15 cellular contexts compared by ENCODE assay signal in genomic region chr16:15636392-15636873, GRCh38. TPM values are rescaled to one million over a fixed set of nuclear protein-coding genes. Genes with fewer than 3 reads are reported as not detected.
DNase-seq lines count a peak whose midpoint lies in the region; ATAC-seq and TF ChIP-seq lines count a peak whose summit lies in the region.
"Had no signal": no experiment of that assay in that cellular context is flagged by ENCODE, and none has a peak within 500 bp of the region (broad histone marks: within the 10 kb centered on the region; RNA-seq: fewer than 3 reads in every experiment).

No MANE protein-coding gene starts in this region.

- H3K36me3 Mint-ChIP-seq in activated T-helper 2 cell treated with anti-CD3 and anti-CD28 coated beads, Interferon-gamma antibody, Interleukin-2, Interleukin-4, amounts not matched to agents 10 μg/mL and 5 μg/mL and 100 μg/mL, durations not matched to agents 14 hours and 24 hours and 36 hours (ENCODE audit: low read depth): peaks cover 71% of the 10 kb centered on the region

- peaks cover 50% of the 10 kb centered on the region for H3K4me1 Mint-ChIP-seq in activated T-helper 2 cell treated with anti-CD3 and anti-CD28 coated beads, Interferon-gamma antibody, Interleukin-2, Interleukin-4, amounts not matched to agents 10 μg/mL and 5 μg/mL and 100 μg/mL, durations not matched to agents 14 hours and 24 hours and 36 hours (ENCODE audit: low read depth)

- H3K36me3 ChIP-seq in neutrophil (peaks cover 71% of the 10 kb centered on the region), colonic mucosa (peaks cover 34% of the 10 kb centered on the region)

- no peaks in the 10 kb centered on the region for H3K27me3 Mint-ChIP-seq in activated T-helper 2 cell treated with anti-CD3 and anti-CD28 coated beads, Interferon-gamma antibody, Interleukin-2, Interleukin-4, amounts not matched to agents 10 μg/mL and 5 μg/mL and 100 μg/mL, durations not matched to agents 14 hours and 24 hours and 36 hours (ENCODE audit: low read depth)

- no peak overlapping the region for H3K9ac ChIP-seq in colonic mucosa (ENCODE audit: low read depth in 2 of 2, low read length in 2 of 2)

- H3K4me1 ChIP-seq in neutrophil (ENCODE audit: control insufficient read depth in 1 of 2, insufficient read depth in 1 of 2, low read depth in 1 of 2, low read length in 1 of 2): peaks cover 38 to 52% of the 10 kb centered on the region in 2 experiments
- peaks cover 3% of the 10 kb centered on the region for H3K4me1 ChIP-seq in colonic mucosa

- H3K27me3 ChIP-seq in neutrophil (no peaks in the 10 kb centered on the region), colonic mucosa (no peaks in the 10 kb centered on the region)
- H3K27me3 ChIP-seq: esophagus muscularis mucosa had no signal

- peaks cover 4% of the 10 kb centered on the region for H3K9me3 Mint-ChIP-seq in activated T-helper 2 cell treated with anti-CD3 and anti-CD28 coated beads, Interferon-gamma antibody, Interleukin-2, Interleukin-4, amounts not matched to agents 10 μg/mL and 5 μg/mL and 100 μg/mL, durations not matched to agents 14 hours and 24 hours and 36 hours

- DNase-seq in GM12865 (ENCODE audit: low read depth) (peak; percentile 64), colonic mucosa (no peak)
- DNase-seq in activated T-helper 2 cell treated with anti-CD3 and anti-CD28 coated beads, Interferon-gamma antibody, Interleukin-2, Interleukin-4, amounts not matched to agents 10 μg/mL and 5 μg/mL and 100 μg/mL, durations not matched to agents 14 hours and 24 hours and 36 hours (ENCODE audit: low spot score): no peak
- no peak for DNase-seq in stimulated activated CD4-positive, alpha-beta T cell treated with anti-CD3 and anti-CD28 coated beads, Interleukin-15, amount 100 ng/mL, for 24 hours
- DNase-seq: midbrain; MM.1S; NCI-H446 treated with DMSO at 0.1 percent for 48 hours; psoas muscle; RPMI8226; stimulated activated CD4-positive, alpha-beta T cell treated with anti-CD3 and anti-CD28 coated beads, Interleukin-4, amount 100 ng/mL, for 1 hour; T1000 had no signal

- no peak for TF ChIP-seq CTCF in GM12865 (IDR thresholded peaks at IDR 0.05; ENCODE audit: insufficient read depth, low read depth, low read length, missing control alignments)
- TF ChIP-seq CTCF in neutrophil (IDR thresholded peaks at IDR 0.05): no peak
- TF ChIP-seq CTCF in colonic mucosa (IDR thresholded peaks at IDR 0.05): no peak

- peak overlapping the region; percentile 19 for H3K4me3 Mint-ChIP-seq in activated T-helper 2 cell treated with anti-CD3 and anti-CD28 coated beads, Interferon-gamma antibody, Interleukin-2, Interleukin-4, amounts not matched to agents 10 μg/mL and 5 μg/mL and 100 μg/mL, durations not matched to agents 14 hours and 24 hours and 36 hours (ENCODE audit: low read depth)

- H3K27ac ChIP-seq in neutrophil (peak overlapping the region; percentile 97), colonic mucosa (no peak overlapping the region)
- H3K27ac ChIP-seq: esophagus muscularis mucosa, psoas muscle had no signal

- H3K27ac Mint-ChIP-seq in activated T-helper 2 cell treated with anti-CD3 and anti-CD28 coated beads, Interferon-gamma antibody, Interleukin-2, Interleukin-4, amounts not matched to agents 10 μg/mL and 5 μg/mL and 100 μg/mL, durations not matched to agents 14 hours and 24 hours and 36 hours: peak overlapping the region; percentile 85

- ATAC-seq in GM21786 (IDR thresholded peaks at IDR 0.05; ENCODE audit: unreplicated experiment) (peak; percentile 40), HG02610 (IDR thresholded peaks at IDR 0.05; ENCODE audit: unreplicated experiment) (no peak)
- ATAC-seq: psoas muscle had no signal

- no peak overlapping the region for H3K4me3 ChIP-seq in GM12865 (ENCODE audit: low read depth, low read length)
- H3K4me3 ChIP-seq in neutrophil (ENCODE audit: low read depth in 1 of 2, low read length in 1 of 2): peak overlapping the region; percentile 32 to 33
- H3K4me3 ChIP-seq in colonic mucosa: no peak overlapping the region
- H3K4me3 ChIP-seq: esophagus muscularis mucosa, psoas muscle had no signal

- H3K9me3 ChIP-seq in neutrophil (no peaks in the 10 kb centered on the region), colonic mucosa (no peaks in the 10 kb centered on the region)
- H3K9me3 ChIP-seq: esophagus muscularis mucosa, psoas muscle had no signal

- intact Hi-C loops in activated T-helper 2 cell treated with anti-CD3 and anti-CD28 coated beads, Interferon-gamma antibody, Interleukin-2, Interleukin-4, amounts not matched to agents 10 μg/mL and 5 μg/mL and 100 μg/mL, durations not matched to agents 14 hours and 24 hours and 36 hours (cut with micrococcal nuclease): no loop called here
- intact Hi-C loops in colonic mucosa (cut with DNase I): no loop called here

RNA-seq across cellular contexts. Expression of gene MARF1, which starts 6.5 kb away (rescaled TPM):
- 49.9 and 56.4 TPM in 2 replicates for total RNA-seq in activated T-helper 2 cell treated with anti-CD3 and anti-CD28 coated beads, Interferon-gamma antibody, Interleukin-2, Interleukin-4, amounts not matched to agents 10 μg/mL and 5 μg/mL and 100 μg/mL, durations not matched to agents 14 hours and 24 hours and 36 hours
- 10 to 100 TPM; 53.0 to 71.6 TPM for total RNA-seq in colonic mucosa

RNA-seq across cellular contexts. Expression of gene NDE1, which starts 13.6 kb away (rescaled TPM):
- 88.8 and 97.7 TPM in 2 replicates for total RNA-seq in activated T-helper 2 cell treated with anti-CD3 and anti-CD28 coated beads, Interferon-gamma antibody, Interleukin-2, Interleukin-4, amounts not matched to agents 10 μg/mL and 5 μg/mL and 100 μg/mL, durations not matched to agents 14 hours and 24 hours and 36 hours
- 10 to 100 TPM; 38.5 to 50.3 TPM for total RNA-seq in colonic mucosa

Comparison
In these comparisons a context has a peak if more than half of its experiments do, and no peak if none do; other contexts are left out.
1. H3K4me3 ChIP-seq: peak in neutrophil (2 of 2); none in GM12865 (single experiment) and colonic mucosa (single experiment).